Comparison of ENCODE assay signal across 27 cellular contexts in the genomic region with DNA sequence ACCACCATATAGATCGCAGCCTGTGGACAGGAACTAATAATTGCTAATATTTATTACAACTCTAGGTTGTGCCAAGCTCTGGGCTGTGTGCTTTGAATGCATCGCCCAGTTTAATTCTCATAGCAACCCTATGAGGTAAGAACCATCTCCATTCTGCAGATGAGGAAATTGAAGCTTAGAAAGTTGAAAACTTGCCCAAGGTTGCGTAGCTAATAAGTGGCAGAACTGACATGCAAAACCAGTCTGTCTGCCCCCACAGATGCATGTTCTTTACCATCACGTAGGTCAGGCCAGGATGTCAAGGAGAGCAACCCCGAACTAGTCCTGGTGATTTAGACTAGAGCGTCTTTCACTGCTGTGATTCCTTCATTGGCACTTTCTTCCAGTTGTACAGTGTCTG. TPM values are rescaled to one million over a fixed set of nuclear protein-coding genes. Genes with fewer than 3 reads are reported as not detected.
"Had no signal": no experiment of that assay in that cellular context is flagged by ENCODE, and none has a peak within 500 bp of the region (broad histone marks: within the 10 kb centered on the region; RNA-seq: fewer than 3 reads in every experiment).

No MANE protein-coding gene starts in this region.

- H3K9ac ChIP-seq: KMS-11 had no signal

- H3K4me2 ChIP-seq: KMS-11 had no signal

- H3K27me3 ChIP-seq: ascending aorta, MG63, Peyer's patch, SJSA1 had no signal

- ATAC-seq: activated CD8-positive, alpha-beta memory T cell treated with anti-CD3 and anti-CD28 coated beads, Interleukin-2, amount 10 ng/mL, durations not matched to agents 7 days and 5 days; activated naive CD4-positive, alpha-beta T cell treated with anti-CD3 and anti-CD28 coated beads, Interleukin-2, amount 50 U/mL, for 72 hours; activated naive CD8-positive, alpha-beta T cell treated with anti-CD3 and anti-CD28 coated beads, Interleukin-2, amount 50 U/mL, for 24 hours; activated T-cell treated with anti-CD3 and anti-CD28 coated beads, Interleukin-2, amount 50 U/mL, for 4 hours; SK-N-SH treated with all-trans-retinoic acid at 6 μM for 48 hours; WTC11 had no signal

- H3K4me1 ChIP-seq: ascending aorta had no signal

- H3K9me3 ChIP-seq: ascending aorta, Peyer's patch had no signal

- H3K27ac ChIP-seq: ascending aorta, cardiac muscle cell, KMS-11, Peyer's patch, SJSA1 had no signal

- DNase-seq: activated CD4-positive, alpha-beta T cell treated with anti-CD3 and anti-CD28 coated beads for 1 hour; activated CD4-positive, alpha-beta T cell treated with anti-CD3 and anti-CD28 coated beads, Interleukin-2, amount 10 ng/mL, durations not matched to agents 24 days and 14 days; activated CD4-positive, alpha-beta T cell treated with anti-CD3 and anti-CD28 coated beads, Interleukin-2, amount 50 U/mL, for 48 hours; activated CD8-positive, alpha-beta memory T cell treated with anti-CD3 and anti-CD28 coated beads, Interleukin-2, amount 10 ng/mL, durations not matched to agents 7 days and 5 days; activated effector memory CD4-positive, alpha-beta T cell treated with anti-CD3 and anti-CD28 coated beads, Interleukin-2, amount 50 U/mL, for 16 hours; activated naive CD4-positive, alpha-beta T cell treated with Interleukin-2 at 50 U/mL for 16 hours; activated naive CD8-positive, alpha-beta T cell treated with anti-CD3 and anti-CD28 coated beads, Interleukin-2, amount 50 U/mL, for 24 hours; activated T-cell treated with anti-CD3 and anti-CD28 coated beads, Interleukin-2, amount 50 U/mL, for 4 hours; amniotic stem cell; MG63; NCI-H1105; NCI-H1436; NCI-H1694 treated with DMSO at 0.1 percent for 48 hours; NCI-H2081; NCI-H510A treated with DMSO at 0.1 percent for 48 hours; NCI-H69; Peyer's patch; SHP77; SW 1271 had no signal

- H3K4me3 ChIP-seq: ascending aorta, cardiac muscle cell, MG63, Peyer's patch, SJSA1 had no signal

- H3K36me3 ChIP-seq: ascending aorta, cardiac muscle cell, Peyer's patch had no signal

RNA-seq across cellular contexts. Expression of a gene that starts 15.6 kb away (rescaled TPM):
- total RNA-seq: ascending aorta; T-helper 1 cell treated with Interleukin-12 subunit alpha and Interleukin-12 subunit beta and Interleukin-4 antibody, amounts not matched to agents 30 ng/mL and 1 ng/mL, for 36 hours had no signal
